8 cellular contexts compared by ENCODE assay signal in genomic region chr16:89701425-89702406, GRCh38. TPM values are rescaled to one million over a fixed set of nuclear protein-coding genes. Genes with fewer than 3 reads are reported as not detected.
DNase-seq lines count a peak whose midpoint lies in the region; ATAC-seq, FAIRE-seq and TF ChIP-seq lines count a peak whose summit lies in the region.

Gene SPATA2L, minus strand, starts transcription at chr16:89701705. Its CDS starts 473 bp downstream, at chr16:89701232.

- peak; percentile 58 for FAIRE-seq in keratinocyte (lab: Jason Lieb, UNC)

- peak within 1 kb of the TSS; percentile 78 for H3K4me3 Mint-ChIP-seq in central memory CD8-positive, alpha-beta T cell

- H2AFZ ChIP-seq in keratinocyte (ENCODE audit: control insufficient read depth, low read length), result peak within 1 kb of the TSS; percentile 93

- dilution Hi-C loops in keratinocyte (cut with MboI; ENCODE audit: extremely low pct_ligation_motif_present, low sequenced_read_pairs), result no loop called here

- H4K20me1 ChIP-seq in keratinocyte (ENCODE audit: control insufficient read depth, extremely low read depth, insufficient read depth, low read length), result no peaks in the 10 kb centered on the region

- H3K4me1 Mint-ChIP-seq in central memory CD8-positive, alpha-beta T cell, result peaks cover 19% of the 10 kb centered on the region

- no peaks in the 10 kb centered on the region for H3K9me3 Mint-ChIP-seq in central memory CD8-positive, alpha-beta T cell

- peaks cover 0 to 2% of the 10 kb centered on the region in 2 experiments for H3K36me3 ChIP-seq in keratinocyte (ENCODE audit: control insufficient read depth in 2 of 2, extremely low read depth in 1 of 2, insufficient read depth in 2 of 2, low read length in 2 of 2)

- peaks cover 16% of the 10 kb centered on the region for H3K36me3 Mint-ChIP-seq in central memory CD8-positive, alpha-beta T cell (ENCODE audit: insufficient read depth)

- no peaks in the 10 kb centered on the region for H3K9me3 ChIP-seq in keratinocyte (ENCODE audit: control insufficient read depth, low read depth, low read length)

- no peaks in the 10 kb centered on the region for H3K9me1 ChIP-seq in keratinocyte (ENCODE audit: control insufficient read depth, extremely low read depth, insufficient read depth, low read length)

- H3K4me3 ChIP-seq in keratinocyte (ENCODE audit: control insufficient read depth in 2 of 3, extremely low read depth in 1 of 3, insufficient read depth in 2 of 3, low read depth in 1 of 3, low read length in 3 of 3), result peak within 1 kb of the TSS; percentile 63 to 82 (median 74)

- H3K9ac ChIP-seq in keratinocyte (ENCODE audit: control insufficient read depth, extremely low read depth, insufficient read depth, low read length), result peak within 1 kb of the TSS; percentile 63

- no peaks in the 10 kb centered on the region for H3K27me3 ChIP-seq in keratinocyte (ENCODE audit: control insufficient read depth, extremely low read depth, insufficient read depth, low read length)

- peak within 1 kb of the TSS; percentile 14 for H3K27ac ChIP-seq in keratinocyte (ENCODE audit: control insufficient read depth, insufficient read depth, low read length)

- H3K27ac Mint-ChIP-seq in central memory CD8-positive, alpha-beta T cell (ENCODE audit: low read depth), result peak within 1 kb of the TSS; percentile 87

- no peak for DNase-seq in AG09319 (ENCODE audit: extremely low read depth, low read depth)
- peak; percentile 89 for DNase-seq in NCI-H226
- DNase-seq in activated CD4-positive, CD25-positive, alpha-beta regulatory T cell (lab: John Stamatoyannopoulos, UW), result peak; percentile 94 to 98 (median 97)
- DNase-seq in central memory CD8-positive, alpha-beta T cell (ENCODE audit: low spot score in 2 of 2), result peak; percentile 94 to 98
- DNase-seq in keratinocyte (ENCODE audit: low read depth, low spot score), result no peak
- peak; percentile 96 to 98 for DNase-seq in stimulated activated CD4-positive, alpha-beta T cell treated with anti-CD3 and anti-CD28 coated beads, Interleukin-15, amount 100 ng/mL, for 1 hour (ENCODE audit: low read depth in 1 of 2, low spot score in 1 of 2)

- H3K27me3 Mint-ChIP-seq in central memory CD8-positive, alpha-beta T cell, result no peaks in the 10 kb centered on the region

- peak; percentile 61 for ATAC-seq in GM18907 (IDR thresholded peaks at IDR 0.05; ENCODE audit: unreplicated experiment)
- ATAC-seq in HG03135 (IDR thresholded peaks at IDR 0.05; ENCODE audit: unreplicated experiment), result peak; percentile 61
- ATAC-seq in central memory CD8-positive, alpha-beta T cell (replicated peaks; ENCODE audit: extremely low read depth, poor library complexity, severe bottlenecking), result peak; percentile 64

- H3K4me2 ChIP-seq in keratinocyte (ENCODE audit: control insufficient read depth, extremely low read depth, insufficient read depth, low read depth, low read length), result peak within 1 kb of the TSS; percentile 88

- H3K4me1 ChIP-seq in keratinocyte (ENCODE audit: control insufficient read depth, extremely low read depth, insufficient read depth, low read length), result peaks cover 19% of the 10 kb centered on the region

- TF ChIP-seq CTCF in AG09319 (IDR thresholded peaks at IDR 0.05; ENCODE audit: low read depth, low read length), result peak; percentile 15
- TF ChIP-seq CTCF in keratinocyte (optimal IDR thresholded peaks at IDR 0.05 in 1 of 3, IDR thresholded peaks at IDR 0.05 in 1 of 3, conservative IDR thresholded peaks at IDR 0.05 in 1 of 3; ENCODE audit: extremely low read depth in 1 of 3, insufficient read depth in 2 of 3, low read length in 3 of 3), result peak in 2 of 3 experiments; percentile 41 to 42

- H3K79me2 ChIP-seq in keratinocyte (ENCODE audit: control insufficient read depth, insufficient read depth, low read length), result no peaks in the 10 kb centered on the region

RNA-seq across cellular contexts. Expression of gene SPATA2L, which starts in this region (rescaled TPM):
- 1.7 to 3.9 TPM (median 2.8 TPM) in 3 replicates for polyA plus RNA-seq in keratinocyte
- polyA plus RNA-seq in keratinocyte (2011; ENCODE audit: low read depth), result 2.1 TPM
- polyA plus RNA-seq in keratinocyte (2011; cell fraction: cytosol; rRNA removed), result 1.4 and 4.8 TPM in 2 replicates
- polyA plus RNA-seq in keratinocyte (2011; cell fraction: nucleus; rRNA removed), result 4.5 and 5.6 TPM in 2 replicates
- 3.4 and 3.8 TPM in 2 replicates for polyA plus RNA-seq in keratinocyte (2012; ENCODE audit: low replicate concordance)
- polyA minus RNA-seq in keratinocyte, result 1.6 to 2.9 TPM (median 2.3 TPM) in 3 replicates
- polyA minus RNA-seq in keratinocyte (2011; cell fraction: cytosol; rRNA and poly(A)+ RNA removed), result 12.9 TPM
- 4.1 and 6.8 TPM in 2 replicates for polyA minus RNA-seq in keratinocyte (2011; cell fraction: nucleus; rRNA and poly(A)+ RNA removed)

Comparison
In these comparisons a context has a peak if more than half of its experiments do, and no peak if none do; other contexts are left out.
1. DNase-seq: peak in NCI-H226 (single experiment), activated CD4-positive, CD25-positive, alpha-beta regulatory T cell (4 of 4), central memory CD8-positive, alpha-beta T cell (2 of 2) and stimulated activated CD4-positive, alpha-beta T cell treated with anti-CD3 and anti-CD28 coated beads, Interleukin-15, amount 100 ng/mL, for 1 hour (2 of 2); none in AG09319 (single experiment) and keratinocyte (single experiment).
2. Peak in every context shown above with its lines, with median percentiles within 50 percentile points of each other: ATAC-seq.